Comparison of ENCODE assay signal across 15 cellular contexts in genomic region chr6:24900917-24901697, GRCh38. TPM values are rescaled to one million over a fixed set of nuclear protein-coding genes. Genes with fewer than 3 reads are reported as not detected.
DNase-seq lines count a peak whose midpoint lies in the region; ATAC-seq and TF ChIP-seq lines count a peak whose summit lies in the region.
"Had no signal": no experiment of that assay in that cellular context is flagged by ENCODE, and none has a peak within 500 bp of the region (broad histone marks: within the 10 kb centered on the region; RNA-seq: fewer than 3 reads in every experiment).

No MANE protein-coding gene starts in this region.

- TF ChIP-seq CTCF in fibroblast of villous mesenchyme (IDR thresholded peaks at IDR 0.05; ENCODE audit: insufficient read depth, low read depth, low read length) (no peak), foreskin fibroblast (IDR thresholded peaks at IDR 0.05; ENCODE audit: low read depth, low read length) (no peak)

- H3K4me3 Mint-ChIP-seq in activated T-cell treated with anti-CD3 and anti-CD28 coated beads, Interleukin-2, amount 50 U/mL, for 4 hours, result peak overlapping the region; percentile 39
- H3K4me3 Mint-ChIP-seq in activated CD4-positive, alpha-beta memory T cell treated with anti-CD3 and anti-CD28 coated beads for 36 hours, result peak overlapping the region; percentile 48
- H3K4me3 Mint-ChIP-seq in stimulated activated naive CD8-positive, alpha-beta T cell treated with anti-CD3 and anti-CD28 coated beads, Interleukin-15, amount 100 ng/mL, for 72 hours, result peak overlapping the region; percentile 69 to 74

- H3K27me3 Mint-ChIP-seq in activated T-cell treated with anti-CD3 and anti-CD28 coated beads, Interleukin-2, amount 50 U/mL, for 4 hours (ENCODE audit: low read depth), result no peaks in the 10 kb centered on the region
- no peaks in the 10 kb centered on the region for H3K27me3 Mint-ChIP-seq in activated CD4-positive, alpha-beta memory T cell treated with anti-CD3 and anti-CD28 coated beads for 36 hours
- H3K27me3 Mint-ChIP-seq in stimulated activated naive CD8-positive, alpha-beta T cell treated with anti-CD3 and anti-CD28 coated beads, Interleukin-15, amount 100 ng/mL, for 72 hours, result no peaks in the 10 kb centered on the region

- H3K36me3 Mint-ChIP-seq in activated T-cell treated with anti-CD3 and anti-CD28 coated beads, Interleukin-2, amount 50 U/mL, for 4 hours (ENCODE audit: insufficient read depth), result peaks cover 48% of the 10 kb centered on the region
- H3K36me3 Mint-ChIP-seq in activated CD4-positive, alpha-beta memory T cell treated with anti-CD3 and anti-CD28 coated beads for 36 hours, result peaks cover 40% of the 10 kb centered on the region

- CTCF ChIA-PET in activated CD4-positive, alpha-beta memory T cell treated with anti-CD3 and anti-CD28 coated beads for 36 hours (lab: Charles Lee), result interaction anchor here (0.9 to 3.9 kb wide), 8 partner anchors 9 to 90 kb away, joined by 3 to 50 read pairs (median 24); partner anchors contain the start of gene RIPOR2

- no peak for ATAC-seq in activated T-cell treated with anti-CD3 and anti-CD28 coated beads, Interleukin-2, amount 50 U/mL, for 4 hours
- no peak for ATAC-seq in stimulated activated naive CD8-positive, alpha-beta T cell treated with anti-CD3 and anti-CD28 coated beads, Interleukin-15, amount 100 ng/mL, for 72 hours

- intact Hi-C loops in activated CD4-positive, alpha-beta memory T cell treated with anti-CD3 and anti-CD28 coated beads for 36 hours (cut with micrococcal nuclease), result loop anchor here (1.0 kb wide), 2 partner anchors 21 to 31 kb away; no protein-coding TSS in a partner anchor

- POLR2A ChIA-PET in activated CD4-positive, alpha-beta memory T cell treated with anti-CD3 and anti-CD28 coated beads for 36 hours (lab: Charles Lee), result interaction anchor here (1.2 to 3.5 kb wide), 5 partner anchors 9 to 44 kb away, joined by 3 to 41 read pairs (median 5); no protein-coding TSS in a partner anchor

- H3K4me1 Mint-ChIP-seq in activated T-cell treated with anti-CD3 and anti-CD28 coated beads, Interleukin-2, amount 50 U/mL, for 4 hours (ENCODE audit: low read depth), result peaks cover 92% of the 10 kb centered on the region
- H3K4me1 Mint-ChIP-seq in activated CD4-positive, alpha-beta memory T cell treated with anti-CD3 and anti-CD28 coated beads for 36 hours (ENCODE audit: low read depth), result peaks cover 91% of the 10 kb centered on the region
- H3K4me1 Mint-ChIP-seq in stimulated activated naive CD8-positive, alpha-beta T cell treated with anti-CD3 and anti-CD28 coated beads, Interleukin-15, amount 100 ng/mL, for 72 hours, result peaks cover 97% of the 10 kb centered on the region

- H3K4me3 ChIP-seq in fibroblast of villous mesenchyme (ENCODE audit: low read depth, low read length) (no peak overlapping the region), foreskin fibroblast (ENCODE audit: low read depth in 1 of 2, low read length in 2 of 2) (no peak overlapping the region)
- H3K4me3 ChIP-seq: colonic mucosa had no signal

- H3K9me3 Mint-ChIP-seq in activated T-cell treated with anti-CD3 and anti-CD28 coated beads, Interleukin-2, amount 50 U/mL, for 4 hours, result peaks cover 9% of the 10 kb centered on the region
- peaks cover 18% of the 10 kb centered on the region for H3K9me3 Mint-ChIP-seq in activated CD4-positive, alpha-beta memory T cell treated with anti-CD3 and anti-CD28 coated beads for 36 hours
- peaks cover 0 to 8% of the 10 kb centered on the region in 2 donors for H3K9me3 Mint-ChIP-seq in stimulated activated naive CD8-positive, alpha-beta T cell treated with anti-CD3 and anti-CD28 coated beads, Interleukin-15, amount 100 ng/mL, for 72 hours

- no peak for DNase-seq in activated T-cell treated with anti-CD3 and anti-CD28 coated beads, Interleukin-2, amount 50 U/mL, for 4 hours
- DNase-seq in activated T-cell treated with anti-CD3 and anti-CD28 coated beads for 4 hours, result no peak
- DNase-seq in activated CD4-positive, alpha-beta memory T cell treated with anti-CD3 and anti-CD28 coated beads for 36 hours, result no peak
- peak; percentile 56 for DNase-seq in fibroblast of villous mesenchyme (ENCODE audit: low read depth)
- no peak for DNase-seq in stimulated activated naive CD8-positive, alpha-beta T cell treated with anti-CD3 and anti-CD28 coated beads, Interleukin-15, amount 100 ng/mL, for 72 hours
- no peak for DNase-seq in amygdala (lab: John Stamatoyannopoulos, UW)
- no peak for DNase-seq in foreskin fibroblast
- no peak for DNase-seq in AG08395 (ENCODE audit: low spot score)
- DNase-seq: colonic mucosa, NCI-H1436, NCI-H446 treated with DMSO at 0.1 percent for 48 hours, nucleus accumbens, OCI-M1, small intestine had no signal

- H3K27ac Mint-ChIP-seq in activated CD4-positive, alpha-beta memory T cell treated with anti-CD3 and anti-CD28 coated beads for 36 hours, result peak overlapping the region; percentile 86
- peak overlapping the region; percentile 91 to 93 for H3K27ac Mint-ChIP-seq in stimulated activated naive CD8-positive, alpha-beta T cell treated with anti-CD3 and anti-CD28 coated beads, Interleukin-15, amount 100 ng/mL, for 72 hours

RNA-seq across cellular contexts. Expression of gene RIPOR2, which starts 34.7 kb away (rescaled TPM):
- 10 to 100 TPM; 14.7 to 17.4 (median 16.8) TPM for total RNA-seq in activated T-cell treated with anti-CD3 and anti-CD28 coated beads, Interleukin-2, amount 50 U/mL, for 4 hours
- total RNA-seq in activated CD4-positive, alpha-beta memory T cell treated with anti-CD3 and anti-CD28 coated beads for 36 hours, result 10 to 100 TPM; 64.5 to 68.7 TPM
- 5.2 and 15.8 TPM in 2 replicates for total RNA-seq in fibroblast of villous mesenchyme
- total RNA-seq: H4 had no signal
